ENCODE assay signal across 1 cellular context in the genomic region with DNA sequence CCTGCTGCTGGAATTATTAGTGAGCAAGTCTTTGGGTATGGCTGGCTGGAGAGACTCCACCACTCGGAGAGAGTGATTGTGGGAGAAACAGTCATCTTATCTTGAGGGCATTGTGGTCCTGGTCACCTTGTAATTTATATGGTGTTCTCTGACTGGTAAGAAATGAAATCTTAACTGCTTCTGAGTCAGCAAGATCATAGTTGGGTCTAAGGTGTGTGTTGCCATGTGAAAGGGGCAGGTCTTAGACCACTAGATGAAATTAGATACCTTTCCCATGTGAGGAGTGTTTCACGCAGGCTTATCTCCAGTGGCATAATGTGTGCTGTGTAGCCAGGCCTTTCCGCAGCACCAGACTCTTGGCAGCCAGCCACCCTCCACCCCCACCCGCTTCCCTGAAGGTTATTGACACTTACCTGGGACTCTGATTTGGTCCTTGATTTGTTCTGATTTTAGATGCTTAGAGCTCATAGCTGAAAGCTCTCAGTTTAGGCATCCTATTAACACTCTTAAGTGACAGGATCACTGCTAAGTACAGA.
TF ChIP-seq lines count a peak whose summit lies in the region.

No MANE protein-coding gene starts in this region.

TF ChIP-seq in K562, 482 proteins besides CTCF, POLR2A, EP300 and RAD21 (continued from another document and continues in another):
- TF ChIP-seq GTF2B (IDR thresholded peaks at IDR 0.05; ENCODE audit: extremely low read depth, insufficient read length) (no peak), SMARCA5 (IDR thresholded peaks at IDR 0.05) (no peak), MIER1 (IDR thresholded peaks at IDR 0.05; ENCODE audit: low read depth) (no peak), ZNF324 (CRISPR knock-in tag; IDR thresholded peaks at IDR 0.05) (no peak), KLF1 (tag; IDR thresholded peaks at IDR 0.05) (no peak), ZEB2 (IDR thresholded peaks at IDR 0.05) (peak; percentile 79; the same call in 1 of the 2 replicates), ELF1 (tag; IDR thresholded peaks at IDR 0.05) (no peak), THAP12 (CRISPR knock-in tag; IDR thresholded peaks at IDR 0.05) (no peak), SRSF9 (IDR thresholded peaks at IDR 0.05; ENCODE audit: borderline replicate concordance, low read depth, low read length) (no peak), SRSF3 (IDR thresholded peaks at IDR 0.05; ENCODE audit: insufficient read depth, low read length) (no peak), EGR1 (conservative IDR thresholded peaks at IDR 0.05) (peak; percentile 56; the same call in 1 of the 2 replicates), FOXJ3 (CRISPR knock-in tag; IDR thresholded peaks at IDR 0.05) (no peak), ZNF3 (CRISPR knock-in tag; IDR thresholded peaks at IDR 0.05) (no peak), SMARCE1 (IDR thresholded peaks at IDR 0.05) (peak; percentile 78), TSC22D4 (tag; IDR thresholded peaks at IDR 0.05) (no peak), USF2 (CRISPR knock-in tag; IDR thresholded peaks at IDR 0.05) (no peak), MTF1 (CRISPR knock-in tag; IDR thresholded peaks at IDR 0.05; ENCODE audit: borderline replicate concordance) (no peak), U2AF1 (optimal IDR thresholded peaks at IDR 0.05; ENCODE audit: low read depth, low read length) (no peak), CREB3L1 (IDR thresholded peaks at IDR 0.05; ENCODE audit: borderline replicate concordance, low read depth) (no peak), MEF2A (IDR thresholded peaks at IDR 0.05; ENCODE audit: control insufficient read depth, low read depth, low read length) (no peak), ZNF165 (CRISPR knock-in tag; IDR thresholded peaks at IDR 0.05; ENCODE audit: borderline replicate concordance) (no peak), ELF2 (CRISPR knock-in tag; IDR thresholded peaks at IDR 0.05) (no peak), ZNF639 (CRISPR knock-in tag; conservative IDR thresholded peaks at IDR 0.05 in 1 of 2, IDR thresholded peaks at IDR 0.05 in 1 of 2) (no peak), POLR3A (IDR thresholded peaks at IDR 0.05; ENCODE audit: borderline replicate concordance, extremely low read depth, insufficient read depth, insufficient read length) (no peak), E2F4 (CRISPR knock-in tag; IDR thresholded peaks at IDR 0.05; ENCODE audit: low read depth) (no peak), STAT5A (IDR thresholded peaks at IDR 0.05; ENCODE audit: borderline replicate concordance, low read length) (peak; percentile 58), ZNF12 (CRISPR knock-in tag; IDR thresholded peaks at IDR 0.05) (no peak), ZBED1 (IDR thresholded peaks at IDR 0.05) (no peak), NFXL1 (CRISPR knock-in tag; IDR thresholded peaks at IDR 0.05) (no peak), ZNF76 (CRISPR knock-in tag; IDR thresholded peaks at IDR 0.05; ENCODE audit: borderline replicate concordance) (no peak), STAT5B (CRISPR knock-in tag; IDR thresholded peaks at IDR 0.05) (no peak), RBM25 (IDR thresholded peaks at IDR 0.05; ENCODE audit: low read depth, low read length, severe bottlenecking) (no peak), CGGBP1 (CRISPR knock-in tag; IDR thresholded peaks at IDR 0.05) (no peak), AFF4 (CRISPR knock-in tag; IDR thresholded peaks at IDR 0.05) (no peak), U2AF2 (optimal IDR thresholded peaks at IDR 0.05; ENCODE audit: low read depth, low read length) (no peak), MLX (CRISPR knock-in tag; conservative IDR thresholded peaks at IDR 0.05) (no peak), NRF1 (conservative IDR thresholded peaks at IDR 0.05 in 1 of 2, IDR thresholded peaks at IDR 0.05 in 1 of 2) (peak in 1 of 2 experiments; percentile 37; a peak in 2 of 4 replicates)
- TF ChIP-seq, protein P1, sequence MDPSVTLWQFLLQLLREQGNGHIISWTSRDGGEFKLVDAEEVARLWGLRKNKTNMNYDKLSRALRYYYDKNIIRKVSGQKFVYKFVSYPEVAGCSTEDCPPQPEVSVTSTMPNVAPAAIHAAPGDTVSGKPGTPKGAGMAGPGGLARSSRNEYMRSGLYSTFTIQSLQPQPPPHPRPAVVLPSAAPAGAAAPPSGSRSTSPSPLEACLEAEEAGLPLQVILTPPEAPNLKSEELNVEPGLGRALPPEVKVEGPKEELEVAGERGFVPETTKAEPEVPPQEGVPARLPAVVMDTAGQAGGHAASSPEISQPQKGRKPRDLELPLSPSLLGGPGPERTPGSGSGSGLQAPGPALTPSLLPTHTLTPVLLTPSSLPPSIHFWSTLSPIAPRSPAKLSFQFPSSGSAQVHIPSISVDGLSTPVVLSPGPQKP (CRISPR knock-in tag; IDR thresholded peaks at IDR 0.05), result no peak
- TF ChIP-seq, protein P2, sequence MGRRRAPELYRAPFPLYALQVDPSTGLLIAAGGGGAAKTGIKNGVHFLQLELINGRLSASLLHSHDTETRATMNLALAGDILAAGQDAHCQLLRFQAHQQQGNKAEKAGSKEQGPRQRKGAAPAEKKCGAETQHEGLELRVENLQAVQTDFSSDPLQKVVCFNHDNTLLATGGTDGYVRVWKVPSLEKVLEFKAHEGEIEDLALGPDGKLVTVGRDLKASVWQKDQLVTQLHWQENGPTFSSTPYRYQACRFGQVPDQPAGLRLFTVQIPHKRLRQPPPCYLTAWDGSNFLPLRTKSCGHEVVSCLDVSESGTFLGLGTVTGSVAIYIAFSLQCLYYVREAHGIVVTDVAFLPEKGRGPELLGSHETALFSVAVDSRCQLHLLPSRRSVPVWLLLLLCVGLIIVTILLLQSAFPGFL (CRISPR knock-in tag; IDR thresholded peaks at IDR 0.05), result no peak
- TF ChIP-seq, protein P3, sequence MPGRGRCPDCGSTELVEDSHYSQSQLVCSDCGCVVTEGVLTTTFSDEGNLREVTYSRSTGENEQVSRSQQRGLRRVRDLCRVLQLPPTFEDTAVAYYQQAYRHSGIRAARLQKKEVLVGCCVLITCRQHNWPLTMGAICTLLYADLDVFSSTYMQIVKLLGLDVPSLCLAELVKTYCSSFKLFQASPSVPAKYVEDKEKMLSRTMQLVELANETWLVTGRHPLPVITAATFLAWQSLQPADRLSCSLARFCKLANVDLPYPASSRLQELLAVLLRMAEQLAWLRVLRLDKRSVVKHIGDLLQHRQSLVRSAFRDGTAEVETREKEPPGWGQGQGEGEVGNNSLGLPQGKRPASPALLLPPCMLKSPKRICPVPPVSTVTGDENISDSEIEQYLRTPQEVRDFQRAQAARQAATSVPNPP (IDR thresholded peaks at IDR 0.05; ENCODE audit: borderline replicate concordance, insufficient read depth, insufficient read length), result no peak
- TF ChIP-seq, protein P4, sequence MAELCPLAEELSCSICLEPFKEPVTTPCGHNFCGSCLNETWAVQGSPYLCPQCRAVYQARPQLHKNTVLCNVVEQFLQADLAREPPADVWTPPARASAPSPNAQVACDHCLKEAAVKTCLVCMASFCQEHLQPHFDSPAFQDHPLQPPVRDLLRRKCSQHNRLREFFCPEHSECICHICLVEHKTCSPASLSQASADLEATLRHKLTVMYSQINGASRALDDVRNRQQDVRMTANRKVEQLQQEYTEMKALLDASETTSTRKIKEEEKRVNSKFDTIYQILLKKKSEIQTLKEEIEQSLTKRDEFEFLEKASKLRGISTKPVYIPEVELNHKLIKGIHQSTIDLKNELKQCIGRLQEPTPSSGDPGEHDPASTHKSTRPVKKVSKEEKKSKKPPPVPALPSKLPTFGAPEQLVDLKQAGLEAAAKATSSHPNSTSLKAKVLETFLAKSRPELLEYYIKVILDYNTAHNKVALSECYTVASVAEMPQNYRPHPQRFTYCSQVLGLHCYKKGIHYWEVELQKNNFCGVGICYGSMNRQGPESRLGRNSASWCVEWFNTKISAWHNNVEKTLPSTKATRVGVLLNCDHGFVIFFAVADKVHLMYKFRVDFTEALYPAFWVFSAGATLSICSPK (IDR thresholded peaks at IDR 0.05; ENCODE audit: borderline replicate concordance), result no peak
